In genomic region chr12:113984464-113984863, GRCh38 we compare ENCODE assay signal across 35 cellular contexts. TPM values are rescaled to one million over a fixed set of nuclear protein-coding genes. Genes with fewer than 3 reads are reported as not detected.
DNase-seq lines count a peak whose midpoint lies in the region; ATAC-seq, FAIRE-seq and TF ChIP-seq lines count a peak whose summit lies in the region.
"Had no signal": no experiment of that assay in that cellular context is flagged by ENCODE, and none has a peak within 500 bp of the region (broad histone marks: within the 10 kb centered on the region; RNA-seq: fewer than 3 reads in every experiment).

No MANE protein-coding gene starts in this region.

- H2BK5ac ChIP-seq in H1 (ENCODE audit: low read depth, low read length), result no peak overlapping the region

- ATAC-seq in HepG2 (no peak), right lobe of liver (no peak), K562 (no peak)
- ATAC-seq: A549; CD8-positive, alpha-beta T cell had no signal

- H3K4ac ChIP-seq in H1 (replicated peaks; ENCODE audit: insufficient read length, low read depth, low read length), result no peak overlapping the region

- H3K56ac ChIP-seq in H1 (replicated peaks; ENCODE audit: insufficient read length, low read depth, low read length), result no peak overlapping the region

- H3K4me1 ChIP-seq in HepG2 (ENCODE audit: insufficient read depth, low read length) (peaks cover 54% of the 10 kb centered on the region), right lobe of liver (no peaks in the 10 kb centered on the region), K562 (replicated peaks in 1 of 2; ENCODE audit: control insufficient read depth in 2 of 2, insufficient read depth in 2 of 2, low read length in 2 of 2) (no peaks in the 10 kb centered on the region), H1 (replicated peaks in 1 of 4; ENCODE audit: control insufficient read depth in 3 of 4, insufficient read depth in 4 of 4, low read length in 3 of 4) (no peaks in the 10 kb centered on the region)
- H3K4me1 ChIP-seq: A549, BE2C, BLaER1, Caco-2 had no signal

- H4K8ac ChIP-seq in H1 (ENCODE audit: extremely low read depth, insufficient read depth, low read length), result no peak overlapping the region

- H3K27me3 ChIP-seq in HepG2 (ENCODE audit: control insufficient read depth in 1 of 2, insufficient read depth in 2 of 2, low read length in 2 of 2) (no peaks in the 10 kb centered on the region), right lobe of liver (no peaks in the 10 kb centered on the region), K562 (ENCODE audit: control insufficient read depth in 2 of 2, insufficient read depth in 2 of 2, low read length in 2 of 2) (no peaks in the 10 kb centered on the region; a peak in 1 of 5 replicates), bronchial epithelial cell (ENCODE audit: control insufficient read depth, insufficient read depth, low read length) (no peaks in the 10 kb centered on the region), H1 (replicated peaks in 1 of 4; ENCODE audit: control insufficient read depth in 3 of 4, extremely low read depth in 1 of 4, insufficient read depth in 3 of 4, low read length in 3 of 4) (peaks cover 0 to 5% (median under 1%) of the 10 kb centered on the region in 4 experiments; a peak in 2 of 7 replicates)
- H3K27me3 ChIP-seq: BE2C; BLaER1; BLaER1 treated with 17β-estradiol and CSF1 and Interleukin-3, amounts not matched to agents 10 nM and 100 nM had no signal

- H3K36me3 ChIP-seq in HepG2 (replicated peaks in 1 of 2; ENCODE audit: control insufficient read depth in 1 of 2, insufficient read depth in 2 of 2, low read length in 2 of 2) (no peaks in the 10 kb centered on the region), right lobe of liver (no peaks in the 10 kb centered on the region), K562 (ENCODE audit: control insufficient read depth, insufficient read depth, low read length) (no peaks in the 10 kb centered on the region), bronchial epithelial cell (ENCODE audit: control insufficient read depth, insufficient read depth, low read length) (no peaks in the 10 kb centered on the region), H1 (ENCODE audit: control insufficient read depth in 2 of 4, insufficient read depth in 4 of 4, low read length in 3 of 4) (no peaks in the 10 kb centered on the region)
- H3K36me3 ChIP-seq: BE2C; BLaER1; BLaER1 treated with 17β-estradiol and CSF1 and Interleukin-3, amounts not matched to agents 10 nM and 100 nM had no signal

- no peak overlapping the region for H2AFZ ChIP-seq in HepG2 (ENCODE audit: low read length)
- H2AFZ ChIP-seq in K562 (ENCODE audit: low read depth, low read length), result no peak overlapping the region
- H2AFZ ChIP-seq in H1 (ENCODE audit: low read length), result no peak overlapping the region

- no peak overlapping the region for H2BK15ac ChIP-seq in H1 (ENCODE audit: low read length)

- WGBS in HepG2 (ENCODE audit: low lambda C conversion rate), result 47% methylated on average over 4 of the region's 4 CpGs
- WGBS in right lobe of liver (ENCODE audit: insufficient coverage, low coverage, low lambda C conversion rate, missing lambda C conversion rate), result 83% methylated on average over 4 of the region's 4 CpGs
- 0% methylated on average over 4 of the region's 4 CpGs for WGBS in K562 (ENCODE audit: insufficient coverage, low coverage, missing lambda C conversion rate)
- 91% methylated on average over 4 of the region's 4 CpGs; no CpG with 5 or more reads in 1 of the 2 experiments for WGBS in H1 (ENCODE audit: extremely low coverage in 1 of 2, insufficient coverage in 1 of 2, insufficient read length in 1 of 2, insufficient replicate concordance in 2 of 2, low coverage in 1 of 2, low lambda C conversion rate in 2 of 2, missing lambda C conversion rate in 1 of 2), 2 experiments

- H3K79me1 ChIP-seq in H1 (ENCODE audit: low read depth, low read length), result no peaks in the 10 kb centered on the region

- H3K18ac ChIP-seq in H1 (ENCODE audit: extremely low read depth, low read length), result no peak overlapping the region

- no peak overlapping the region for H4K91ac ChIP-seq in H1 (replicated peaks; ENCODE audit: insufficient read length, low read length)

- no peak overlapping the region for H3K9ac ChIP-seq in HepG2 (ENCODE audit: insufficient read depth, low read depth, low read length)
- no peak overlapping the region for H3K9ac ChIP-seq in K562 (ENCODE audit: insufficient read depth in 1 of 2, low read depth in 2 of 2, low read length in 2 of 2)
- H3K9ac ChIP-seq in H1 (replicated peaks in 1 of 4; ENCODE audit: extremely low read depth in 1 of 4, low read depth in 3 of 4, low read length in 3 of 4), result no peak overlapping the region
- H3K9ac ChIP-seq: BLaER1; BLaER1 treated with 17β-estradiol and CSF1 and Interleukin-3, amounts not matched to agents 10 nM and 100 nM had no signal

- H2BK20ac ChIP-seq in H1 (ENCODE audit: low read length), result no peak overlapping the region

- DNase-seq in HepG2 (ENCODE audit: low spot score), result no peak
- no peak for DNase-seq in right lobe of liver
- DNase-seq in K562 (ENCODE audit: extremely low read depth in 1 of 4, low spot score in 3 of 4), result no peak
- no peak for DNase-seq in bronchial epithelial cell (ENCODE audit: low read depth)
- no peak for DNase-seq in H1 (ENCODE audit: low read depth in 1 of 2, low spot score in 2 of 2)
- no peak for DNase-seq in HuH-7 (ENCODE audit: low spot score)
- no peak for DNase-seq in NCI-H2227 treated with DMSO at 0.1 percent for 48 hours (lab: John Stamatoyannopoulos, UW)
- DNase-seq in foreskin fibroblast, result no peak
- DNase-seq: 8988T; ACHN; AML-193; BE2C; C1 segment of cervical spinal cord; Caco-2; Calu3; CD4-positive, alpha-beta memory T cell; CD4-positive, alpha-beta T cell; CD4-positive, CD25-positive, alpha-beta regulatory T cell; CD8-positive, alpha-beta memory T cell; CD8-positive, alpha-beta T cell; COR-L47; DMS 273 treated with DMSO at 0.1 percent for 48 hours; DMS153; DMS53; DMS79; DMS79 treated with DMSO at 0.1 percent for 48 hours; DND-41; EL had no signal

- CTCF ChIA-PET in HepG2 (lab: Yijun Ruan, JAX; ENCODE audit: low intra/inter-chr PET ratio, low total read pairs) (no interaction called here), K562 (lab: Yijun Ruan, JAX; ENCODE audit: low intra/inter-chr PET ratio) (no interaction called here), H1 (lab: Charles Lee; ENCODE audit: partially characterized antibody) (interaction anchor here (1.3 to 1.7 kb wide), 3 partner anchors 11 to 362 kb away, joined by 3 to 8 read pairs (median 4); no protein-coding TSS in a partner anchor)

- no peak overlapping the region for H2BK12ac ChIP-seq in H1 (ENCODE audit: low read depth, low read length)

- no peak overlapping the region for H4K5ac ChIP-seq in H1 (ENCODE audit: insufficient read length, low read depth, low read length)

- intact Hi-C loops in HepG2 (cut with micrococcal nuclease; ENCODE audit: unreplicated experiment) (no loop called here), right lobe of liver (cut with DNase I) (loop anchor here in 1 of 2 donors (10.0 kb wide), 1 partner anchor 520 kb away; no protein-coding TSS in a partner anchor), K562 (cut with micrococcal nuclease) (loop anchor here (10.0 kb wide), 1 partner anchor 1770 kb away; no protein-coding TSS in a partner anchor)

- H3K27ac ChIP-seq in HepG2 (ENCODE audit: extremely low read length, insufficient read depth, low read length) (no peak overlapping the region), right lobe of liver (no peak overlapping the region), K562 (ENCODE audit: extremely low read depth, low read depth, low read length) (no peak overlapping the region), H1 (ENCODE audit: low read depth, low read length) (no peak overlapping the region)
- H3K27ac ChIP-seq: 22Rv1; A549; BLaER1; BLaER1 treated with 17β-estradiol and CSF1 and Interleukin-3, amounts not matched to agents 10 nM and 100 nM; C4-2B had no signal

- in situ Hi-C loops in HepG2 (cut with HindIII; ENCODE audit: extremely low pct_ligation_motif_present, low pct_unique_long_range_greater_than_20kb) (loop anchor here (10.0 to 25.0 kb wide), 4 partner anchors 230 to 1928 kb away; no protein-coding TSS in a partner anchor), K562 (cut with MboI) (loop anchor here (10.0 to 25.0 kb wide), 3 partner anchors 520 to 1953 kb away; no protein-coding TSS in a partner anchor)

- BruUV-seq in HepG2 (replicated peaks; lab: Mats Ljungman, UMichigan) (no TSS peak), K562 (replicated peaks; lab: Mats Ljungman, UMichigan) (no TSS peak)

- POLR2A ChIA-PET in HepG2 (lab: Yijun Ruan, JAX) (no interaction called here), K562 (lab: Yijun Ruan, JAX) (no interaction called here), H1 (lab: Charles Lee; ENCODE audit: partially characterized antibody) (no interaction called here)

- H3K79me2 ChIP-seq in HepG2 (ENCODE audit: insufficient read depth, low read length), result no peaks in the 10 kb centered on the region
- no peaks in the 10 kb centered on the region for H3K79me2 ChIP-seq in K562 (ENCODE audit: control insufficient read depth, insufficient read depth, low read length)
- H3K79me2 ChIP-seq in H1 (ENCODE audit: control insufficient read depth in 1 of 2, insufficient read depth in 2 of 2, low read length in 2 of 2), result no peaks in the 10 kb centered on the region

- H2BK120ac ChIP-seq in H1 (replicated peaks; ENCODE audit: low read depth, low read length), result no peak overlapping the region

- H3K23me2 ChIP-seq in H1 (ENCODE audit: low read depth, low read length), result no peaks in the 10 kb centered on the region

- TF ChIP-seq RAD21 in HepG2 (CRISPR knock-in tag; IDR thresholded peaks at IDR 0.05) (no peak), K562 (CRISPR knock-in tag; conservative IDR thresholded peaks at IDR 0.05 in 1 of 2, IDR thresholded peaks at IDR 0.05 in 1 of 2) (no peak), H1 (IDR thresholded peaks at IDR 0.05 in 1 of 2, conservative IDR thresholded peaks at IDR 0.05 in 1 of 2; ENCODE audit: low read depth in 2 of 2, low read length in 2 of 2) (no peak)

- H3K4me2 ChIP-seq in HepG2 (ENCODE audit: low read depth, low read length) (no peak overlapping the region), K562 (ENCODE audit: insufficient read depth, low read length) (no peak overlapping the region), H1 (ENCODE audit: insufficient read depth in 1 of 2, low read depth in 2 of 2, low read length in 2 of 2) (no peak overlapping the region)
- H3K4me2 ChIP-seq: A549; BLaER1; BLaER1 treated with 17β-estradiol and CSF1 and Interleukin-3, amounts not matched to agents 10 nM and 100 nM had no signal

- no peaks in the 10 kb centered on the region for H4K20me1 ChIP-seq in HepG2 (ENCODE audit: insufficient read depth, low read length)
- H4K20me1 ChIP-seq in K562 (replicated peaks; ENCODE audit: control insufficient read depth, insufficient read depth, low read length), result 0 out of 2 replicates have a peak, but pooled peaks cover 5% of the 10 kb centered on the region
- H4K20me1 ChIP-seq in H1 (replicated peaks in 1 of 2; ENCODE audit: control insufficient read depth in 1 of 2, insufficient read depth in 2 of 2, low read length in 2 of 2), result no peaks in the 10 kb centered on the region
- H4K20me1 ChIP-seq: BLaER1; BLaER1 treated with 17β-estradiol and CSF1 and Interleukin-3, amounts not matched to agents 10 nM and 100 nM had no signal

- no peak overlapping the region for H3K23ac ChIP-seq in H1 (ENCODE audit: insufficient read length)

- no peak for TF ChIP-seq POLR2A in HepG2 (IDR thresholded peaks at IDR 0.05; ENCODE audit: insufficient read depth in 1 of 2, low read depth in 2 of 2, low read length in 2 of 2)
- no peak for TF ChIP-seq POLR2A in right lobe of liver (IDR thresholded peaks at IDR 0.05)
- no peak for TF ChIP-seq POLR2A in K562 (conservative IDR thresholded peaks at IDR 0.05)
- TF ChIP-seq POLR2A in H1 (IDR thresholded peaks at IDR 0.05; ENCODE audit: control extremely low read depth in 1 of 2, low read depth in 2 of 2, low read length in 2 of 2), result no peak

- H3K9me3 ChIP-seq in HepG2 (ENCODE audit: low read length), result no peaks in the 10 kb centered on the region
- H3K9me3 ChIP-seq in right lobe of liver, result no peaks in the 10 kb centered on the region
- H3K9me3 ChIP-seq in K562 (replicated peaks; ENCODE audit: control insufficient read depth, insufficient read depth, low read depth, low read length), result no peaks in the 10 kb centered on the region
- 0 out of 4 replicates have a peak, but pooled peaks cover 0 to 3% of the 10 kb centered on the region in 2 experiments for H3K9me3 ChIP-seq in H1 (ENCODE audit: insufficient read depth in 2 of 2, low read depth in 1 of 2, low read length in 1 of 2)
- H3K9me3 ChIP-seq: A549; BE2C; BLaER1; BLaER1 treated with 17β-estradiol and CSF1 and Interleukin-3, amounts not matched to agents 10 nM and 100 nM; Caco-2 had no signal

- TF ChIP-seq CTCF in HepG2 (CRISPR knock-in tag; IDR thresholded peaks at IDR 0.05), result no peak
- TF ChIP-seq CTCF in right lobe of liver (IDR thresholded peaks at IDR 0.05), result no peak
- TF ChIP-seq CTCF in K562 (IDR thresholded peaks at IDR 0.05 in 2 of 3, conservative IDR thresholded peaks at IDR 0.05 in 1 of 3; ENCODE audit: insufficient read depth in 2 of 3, low read depth in 1 of 3, low read length in 3 of 3), result no peak
- TF ChIP-seq CTCF in bronchial epithelial cell (IDR thresholded peaks at IDR 0.05; ENCODE audit: insufficient read depth, low read length, severe bottlenecking), result no peak
- no peak for TF ChIP-seq CTCF in H1 (IDR thresholded peaks at IDR 0.05; ENCODE audit: control extremely low read depth in 1 of 3, insufficient read depth in 1 of 3, low read depth in 1 of 3, low read length in 3 of 3)
- TF ChIP-seq CTCF in foreskin fibroblast (IDR thresholded peaks at IDR 0.05; ENCODE audit: low read depth, low read length), result no peak

- H2AK5ac ChIP-seq in H1 (ENCODE audit: low read depth, low read length), result no peak overlapping the region

- no peak overlapping the region for H3K4me3 ChIP-seq in HepG2 (replicated peaks in 1 of 3; ENCODE audit: insufficient read depth in 1 of 3, low read depth in 2 of 3, low read length in 3 of 3)
- no peak overlapping the region for H3K4me3 ChIP-seq in right lobe of liver
- no peak overlapping the region for H3K4me3 ChIP-seq in K562
- H3K4me3 ChIP-seq in bronchial epithelial cell (ENCODE audit: low read depth, low read length), result no peak overlapping the region
- no peak overlapping the region for H3K4me3 ChIP-seq in H1 (ENCODE audit: extremely low read depth in 1 of 4, insufficient read depth in 2 of 4, low read depth in 3 of 4, low read length in 4 of 4)
- H3K4me3 ChIP-seq in foreskin fibroblast (ENCODE audit: low read depth in 1 of 2, low read length in 2 of 2), result no peak overlapping the region
- H3K4me3 ChIP-seq: A549; BLaER1; BLaER1 treated with 17β-estradiol and CSF1 and Interleukin-3, amounts not matched to agents 10 nM and 100 nM had no signal

- TF ChIP-seq EP300 in HepG2 (IDR thresholded peaks at IDR 0.05; ENCODE audit: low read depth in 2 of 2, low read length in 2 of 2) (no peak), HepG2 (CRISPR knock-in tag; IDR thresholded peaks at IDR 0.05; ENCODE audit: borderline replicate concordance) (no peak), K562 (IDR thresholded peaks at IDR 0.05; ENCODE audit: low read length) (no peak), H1 (IDR thresholded peaks at IDR 0.05; ENCODE audit: borderline replicate concordance in 1 of 2, low read depth in 2 of 2, low read length in 2 of 2) (no peak)

- H3K9me1 ChIP-seq in K562 (ENCODE audit: control insufficient read depth, insufficient read depth, low read length), result no peaks in the 10 kb centered on the region

- FAIRE-seq in HepG2 (lab: Jason Lieb, UNC) (no peak), K562 (lab: Jason Lieb, UNC) (no peak), bronchial epithelial cell (lab: Jason Lieb, UNC) (peak; percentile 13), H1 (lab: Jason Lieb, UNC) (no peak)
- FAIRE-seq: A204.1, A549, D721Med had no signal

- no peak overlapping the region for H3K14ac ChIP-seq in H1 (ENCODE audit: insufficient read length)

RNA-seq across cellular contexts. Expression of gene RBM19, which starts 18.3 kb away (rescaled TPM):
- 26.5 and 32.2 TPM in 2 replicates for total RNA-seq in HepG2 (2016; rRNA removed; fragmentation: Illumina TruSeq; extraction: Trizol)
- 6.7 and 7.5 TPM in 2 replicates for total RNA-seq in HepG2 (2016; cell fraction: cytosol; rRNA removed; fragmentation: Illumina TruSeq; extraction: Trizol; ENCODE audit: low read depth)
- total RNA-seq in HepG2 (2016; cell fraction: insoluble cytoplasmic fraction; rRNA removed; fragmentation: Illumina TruSeq; extraction: Trizol), result 24.9 and 31.0 TPM in 2 replicates
- 8.3 and 8.9 TPM in 2 replicates for total RNA-seq in HepG2 (2016; cell fraction: membrane; rRNA removed; fragmentation: Illumina TruSeq; extraction: Trizol)
- total RNA-seq in HepG2 (2016; cell fraction: nucleus; rRNA removed; fragmentation: Illumina TruSeq; extraction: Trizol), result 34.8 and 41.6 TPM in 2 replicates
- 19.3 and 22.1 TPM in 2 replicates for polyA plus RNA-seq in HepG2 (2011; rRNA removed)
- polyA plus RNA-seq in HepG2 (2011; cell fraction: cytosol; rRNA removed), result 9.7 and 13.0 TPM in 2 replicates
- polyA plus RNA-seq in HepG2 (2011; cell fraction: nucleus; rRNA removed), result 84.7 and 92.9 TPM in 2 replicates
- 19.5 and 21.4 TPM in 2 replicates for polyA plus RNA-seq in HepG2 (2012)
- polyA plus RNA-seq in HepG2 (2016; cell fraction: cytosol; fragmentation: Illumina TruSeq; extraction: Trizol; ENCODE audit: low read depth), result 2.5 and 2.9 TPM in 2 replicates
- 23.1 and 25.3 TPM in 2 replicates for polyA plus RNA-seq in HepG2 (2016; cell fraction: insoluble cytoplasmic fraction; fragmentation: Illumina TruSeq; extraction: Trizol; ENCODE audit: low read depth)
- 4.5 and 5.7 TPM in 2 replicates for polyA plus RNA-seq in HepG2 (2016; cell fraction: membrane; fragmentation: Illumina TruSeq; extraction: Trizol; ENCODE audit: low read depth)
- polyA plus RNA-seq in HepG2 (2016; cell fraction: nucleus; fragmentation: Illumina TruSeq; extraction: Trizol; ENCODE audit: insufficient read depth, low read depth), result 64.2 and 66.3 TPM in 2 replicates
- 21.4 and 32.0 TPM in 2 replicates for polyA minus RNA-seq in HepG2 (2011; rRNA and poly(A)+ RNA removed; ENCODE audit: low replicate concordance)
- polyA minus RNA-seq in HepG2 (2011; cell fraction: cytosol; rRNA and poly(A)+ RNA removed), result 13.6 and 13.7 TPM in 2 replicates
- polyA minus RNA-seq in HepG2 (2011; cell fraction: nucleus; rRNA and poly(A)+ RNA removed), result 58.7 and 59.3 TPM in 2 replicates
- total RNA-seq in right lobe of liver, result 10 to 100 TPM; 11.3 to 17.2 (median 14.2) TPM
- 62.4 and 97.5 TPM in 2 replicates for total RNA-seq in K562 (2011; cell fraction: chromatin; rRNA removed; ENCODE audit: low replicate concordance)
- total RNA-seq in K562 (2011; cell fraction: nucleolus; rRNA removed), result 44.2 and 51.4 TPM in 2 replicates
- 50.4 and 55.4 TPM in 2 replicates for total RNA-seq in K562 (2011; cell fraction: nucleoplasm; rRNA removed)
- total RNA-seq in K562 (2014; rRNA removed), result 50.4 and 51.0 TPM in 2 replicates
- 30.9 and 34.5 TPM in 2 replicates for total RNA-seq in K562 (2014; rRNA removed; fragmentation: Illumina TruSeq; extraction: Trizol)
- 42.1 and 45.2 TPM in 2 replicates for total RNA-seq in K562 (2015; rRNA removed; fragmentation: Illumina TruSeq; extraction: Trizol)
- 51.5 and 58.4 TPM in 2 replicates for total RNA-seq in K562 (2021)
- 22.4 and 22.6 TPM in 2 replicates for polyA plus RNA-seq in K562 (2011; rRNA removed)
- polyA plus RNA-seq in K562 (2011; cell fraction: cytosol; rRNA removed), result 16.8 and 23.2 TPM in 2 replicates
- 63.1 and 103 TPM in 2 replicates for polyA plus RNA-seq in K562 (2011; cell fraction: nucleus; rRNA removed)
- 23.4 and 32.8 TPM in 2 replicates for polyA plus RNA-seq in K562 (2012)
- polyA plus RNA-seq in K562 (2014; fragmentation: Illumina TruSeq; extraction: Trizol), result 37.9 TPM in 2 replicates
- 10 to 100 TPM; 16.0 to 19.5 TPM for polyA plus RNA-seq in K562 (2014; fragmentation: Nextera tagmentation; extraction: Ambion mirVana)
- 49.7 and 53.4 TPM in 2 replicates for polyA plus RNA-seq in K562 (2014; rRNA removed)
- polyA minus RNA-seq in K562 (2011; rRNA and poly(A)+ RNA removed), result 26.9 and 34.1 TPM in 2 replicates
- polyA minus RNA-seq in K562 (2011; cell fraction: cytosol; rRNA and poly(A)+ RNA removed), result 21.8 and 27.6 TPM in 2 replicates
- 41.9 and 53.0 TPM in 2 replicates for polyA minus RNA-seq in K562 (2011; cell fraction: nucleus; rRNA and poly(A)+ RNA removed)
- 14.0 and 19.0 TPM in 2 replicates for total RNA-seq in bronchial epithelial cell
- total RNA-seq in H1 (2021; fragmentation: NEBNext Ultra II Directional; extraction: Animal tissue kit (Norgen Biotek cat#: 25700)), result 59.5 and 61.9 TPM in 2 replicates
- polyA plus RNA-seq in H1 (2011; rRNA removed), result 23.4 and 25.7 TPM in 2 replicates
- 30.9 TPM for polyA plus RNA-seq in H1 (2011; cell fraction: cytosol; rRNA removed)
- 74.0 TPM for polyA plus RNA-seq in H1 (2011; cell fraction: nucleus; rRNA removed)
- polyA plus RNA-seq in H1 (2012, experiment 1 of 2), result 41.2 to 54.3 TPM (median 48.0 TPM) in 4 replicates
- polyA plus RNA-seq in H1 (2012, experiment 2 of 2), result 16.7 TPM
- polyA plus RNA-seq in H1 (2013, experiment 1 of 2), result 39.2 TPM
- polyA plus RNA-seq in H1 (2013, experiment 2 of 2), result 36.1 TPM
- polyA minus RNA-seq in H1 (2011; rRNA and poly(A)+ RNA removed), result 29.4 and 30.0 TPM in 2 replicates
- 24.1 TPM for polyA minus RNA-seq in H1 (2011; cell fraction: cytosol; rRNA and poly(A)+ RNA removed)
- 28.3 TPM for polyA minus RNA-seq in H1 (2011; cell fraction: nucleus; rRNA and poly(A)+ RNA removed)

Comparison
In these comparisons a context has a peak if more than half of its experiments do, and no peak if none do; other contexts are left out.
1. Of the 241 proteins assayed by ChIP-seq in both HepG2 and K562: peak only in HepG2: none; only in K562: ZFP36; in both: none; in neither: 239; mixed calls (peak in some experiments, not most) for 1.